8 cellular contexts compared by ENCODE assay signal in genomic region chr10:75137533-75138438, GRCh38. TPM values are rescaled to one million over a fixed set of nuclear protein-coding genes. Genes with fewer than 3 reads are reported as not detected.
DNase-seq lines count a peak whose midpoint lies in the region; ATAC-seq and TF ChIP-seq lines count a peak whose summit lies in the region.

No MANE protein-coding gene starts in this region.

- no peaks in the 10 kb centered on the region for H3K27me3 ChIP-seq in HUES48 (ENCODE audit: control insufficient read depth, insufficient read depth, low read length)

- TF ChIP-seq CTCF in GM12865 (IDR thresholded peaks at IDR 0.05; ENCODE audit: insufficient read depth, low read depth, low read length, missing control alignments) (no peak), omental fat pad (IDR thresholded peaks at IDR 0.05) (no peak)

- no peaks in the 10 kb centered on the region for H3K9me3 ChIP-seq in HUES48 (ENCODE audit: control insufficient read depth, insufficient read depth, low read length)

- DNase-seq in GM12865 (ENCODE audit: low read depth) = peak; percentile 12
- DNase-seq in amniotic epithelial cell (ENCODE audit: low read depth) = peak; percentile 85
- DNase-seq in omental fat pad (ENCODE audit: low spot score) = no peak
- DNase-seq in stimulated activated naive CD4-positive, alpha-beta T cell (lab: John Stamatoyannopoulos, UW) = no peak

- H3K4me3 ChIP-seq in GM12865 (ENCODE audit: low read depth, low read length) (no peak overlapping the region), HUES48 (ENCODE audit: low read depth, low read length) (no peak overlapping the region)

- H3K4me1 ChIP-seq in HUES48 (ENCODE audit: control insufficient read depth, insufficient read depth, low read length) = peaks cover 8% of the 10 kb centered on the region

- no peak overlapping the region for H3K9ac ChIP-seq in HUES48 (ENCODE audit: low read depth, low read length)

- H3K36me3 ChIP-seq in HUES48 (ENCODE audit: control insufficient read depth, insufficient read depth, low read length) = no peaks in the 10 kb centered on the region

- ATAC-seq in omental fat pad (ENCODE audit: low FRiP score) (peak; percentile 37), GM18498 (IDR thresholded peaks at IDR 0.05; ENCODE audit: unreplicated experiment) (no peak), GM19351 (IDR thresholded peaks at IDR 0.05; ENCODE audit: unreplicated experiment) (no peak), HG03108 (IDR thresholded peaks at IDR 0.05; ENCODE audit: unreplicated experiment) (no peak)

- peak overlapping the region; percentile 15 for H3K27ac ChIP-seq in HUES48 (ENCODE audit: low read depth, low read length)

RNA-seq across cellular contexts. Expression of gene SAMD8, which starts 26.3 kb away (rescaled TPM):
- total RNA-seq in omental fat pad = 10 to 100 TPM; 38.9 to 54.2 (median 43.7) TPM

Comparison
In these comparisons a context has a peak if more than half of its experiments do, and no peak if none do; other contexts are left out.
1. DNase-seq: peak in GM12865 (single experiment) and amniotic epithelial cell (single experiment); none in omental fat pad (single experiment) and stimulated activated naive CD4-positive, alpha-beta T cell (0 of 6).